22 cellular contexts compared by ENCODE assay signal in genomic region chr6:16400248-16400760, GRCh38.
"Had no signal": no experiment of that assay in that cellular context is flagged by ENCODE, and none has a peak within 500 bp of the region (broad histone marks: within the 10 kb centered on the region; RNA-seq: fewer than 3 reads in every experiment).

No MANE protein-coding gene starts in this region.

- H3K9me3 ChIP-seq: adrenal gland, body of pancreas, prostate gland, suprapubic skin had no signal

- H3K27ac Mint-ChIP-seq: activated CD4-positive, alpha-beta memory T cell treated with anti-CD3 and anti-CD28 coated beads for 36 hours; activated CD8-positive, alpha-beta memory T cell treated with anti-CD3 and anti-CD28 coated beads, Interleukin-2, amount 10 ng/mL, durations not matched to agents 7 days and 5 days; activated naive CD4-positive, alpha-beta T cell treated with anti-CD3 and anti-CD28 coated beads, Interleukin-2, amount 50 U/mL, for 24 hours; dendritic cell treated with granulocyte-macrophage colony-stimulating factor and Interleukin-4, amounts not matched to agents 40 ng/mL and 50 ng/mL, for 4 days had no signal

- H3K27ac ChIP-seq: adrenal gland, body of pancreas, SK-N-MC, suprapubic skin, WERI-Rb-1 had no signal

- ATAC-seq: activated CD8-positive, alpha-beta memory T cell treated with anti-CD3 and anti-CD28 coated beads, Interleukin-2, amount 10 ng/mL, durations not matched to agents 7 days and 5 days; body of pancreas had no signal

- H3K4me1 ChIP-seq: body of pancreas had no signal

- H3K27me3 Mint-ChIP-seq: activated CD4-positive, alpha-beta memory T cell treated with anti-CD3 and anti-CD28 coated beads for 36 hours; activated CD8-positive, alpha-beta memory T cell treated with anti-CD3 and anti-CD28 coated beads, Interleukin-2, amount 10 ng/mL, durations not matched to agents 7 days and 5 days; activated naive CD4-positive, alpha-beta T cell treated with anti-CD3 and anti-CD28 coated beads, Interleukin-2, amount 50 U/mL, for 24 hours; dendritic cell treated with granulocyte-macrophage colony-stimulating factor and Interleukin-4, amounts not matched to agents 40 ng/mL and 50 ng/mL, for 4 days had no signal

- H3K4me1 Mint-ChIP-seq: activated naive CD4-positive, alpha-beta T cell treated with anti-CD3 and anti-CD28 coated beads, Interleukin-2, amount 50 U/mL, for 24 hours had no signal

- H3K27me3 ChIP-seq: adrenal gland, body of pancreas, suprapubic skin had no signal

- H3K36me3 ChIP-seq: adrenal gland, prostate gland, suprapubic skin, WERI-Rb-1 had no signal

- H3K4me3 Mint-ChIP-seq: activated CD4-positive, alpha-beta memory T cell treated with anti-CD3 and anti-CD28 coated beads for 36 hours; activated CD8-positive, alpha-beta memory T cell treated with anti-CD3 and anti-CD28 coated beads, Interleukin-2, amount 10 ng/mL, durations not matched to agents 7 days and 5 days; activated naive CD4-positive, alpha-beta T cell treated with anti-CD3 and anti-CD28 coated beads, Interleukin-2, amount 50 U/mL, for 24 hours; dendritic cell treated with granulocyte-macrophage colony-stimulating factor and Interleukin-4, amounts not matched to agents 40 ng/mL and 50 ng/mL, for 4 days; nephron had no signal

- H3K4me3 ChIP-seq: adrenal gland, body of pancreas, prostate gland, SK-N-MC, suprapubic skin had no signal

- DNase-seq: activated CD4-positive, alpha-beta memory T cell treated with anti-CD3 and anti-CD28 coated beads for 36 hours; activated CD8-positive, alpha-beta memory T cell treated with anti-CD3 and anti-CD28 coated beads, Interleukin-2, amount 10 ng/mL, durations not matched to agents 7 days and 5 days; activated effector memory CD4-positive, alpha-beta T cell treated with anti-CD3 and anti-CD28 coated beads, Interleukin-2, amount 50 U/mL, for 16 hours; activated T-cell treated with anti-CD3 and anti-CD28 coated beads, Interleukin-2, amount 50 U/mL, for 1 hour; adrenal gland; body of pancreas; central memory CD4-positive, alpha-beta T cell; effector memory CD4-positive, alpha-beta T cell; head of caudate nucleus; kidney glomerular epithelial cell; mesendoderm; occipital lobe; stimulated activated CD4-positive, alpha-beta T cell treated with anti-CD3 and anti-CD28 coated beads, Interleukin-12 subunit alpha, Interleukin-12 subunit beta, amount 100 ng/mL, for 4 hours; stimulated activated CD4-positive, alpha-beta T cell treated with anti-CD3 and anti-CD28 coated beads, Interleukin-2, amount 100 ng/mL, for 24 hours; T1000; WERI-Rb-1 had no signal

- H3K9me3 Mint-ChIP-seq: activated CD4-positive, alpha-beta memory T cell treated with anti-CD3 and anti-CD28 coated beads for 36 hours; activated naive CD4-positive, alpha-beta T cell treated with anti-CD3 and anti-CD28 coated beads, Interleukin-2, amount 50 U/mL, for 24 hours; dendritic cell treated with granulocyte-macrophage colony-stimulating factor and Interleukin-4, amounts not matched to agents 40 ng/mL and 50 ng/mL, for 4 days had no signal
